In the genomic region with DNA sequence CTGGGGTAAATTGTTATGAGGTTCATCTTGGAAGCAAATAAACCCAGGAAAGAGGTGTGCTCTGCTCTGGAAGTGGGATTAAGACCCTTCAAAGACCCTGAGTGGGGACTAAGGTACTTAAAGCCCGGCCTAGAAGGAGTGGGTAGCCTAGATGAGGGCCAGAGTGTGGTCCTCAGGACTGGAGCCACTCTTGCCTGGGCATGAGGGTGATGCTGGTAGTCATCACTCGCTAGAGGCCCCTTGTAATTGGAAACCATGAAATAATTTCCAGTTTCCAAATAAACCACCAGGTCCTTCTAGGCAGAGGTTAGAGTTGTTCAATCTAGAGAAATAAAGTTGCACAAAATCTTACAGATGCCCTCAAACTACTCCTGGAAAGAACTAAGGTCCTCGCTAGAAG, we compare ENCODE assay signal across 19 cellular contexts. TPM values are rescaled to one million over a fixed set of nuclear protein-coding genes. Genes with fewer than 3 reads are reported as not detected.
A peak's percentile ranks its signal among the peaks of the same experiment; 100 is the strongest.
DNase-seq lines count a peak whose midpoint lies in the region; ATAC-seq and TF ChIP-seq lines count a peak whose summit lies in the region.
"Had no signal": no experiment of that assay in that cellular context is flagged by ENCODE, and none has a peak within 500 bp of the region (broad histone marks: within the 10 kb centered on the region; RNA-seq: fewer than 3 reads in every experiment).

No MANE protein-coding gene starts in this region.

- H2AFZ ChIP-seq in trophoblast cell (ENCODE audit: insufficient read depth, low read length, poor library complexity), result no peak overlapping the region

- peaks cover 3% of the 10 kb centered on the region for H3K79me2 ChIP-seq in trophoblast cell (ENCODE audit: control insufficient read depth, insufficient read depth, low read length, poor library complexity)

- H2BK5ac ChIP-seq in trophoblast cell (ENCODE audit: low read depth, low read length, poor library complexity), result no peak overlapping the region

- H3K27me3 ChIP-seq in esophagus squamous epithelium (no peaks in the 10 kb centered on the region), trophoblast cell (ENCODE audit: insufficient read depth, low read length) (no peaks in the 10 kb centered on the region), uterus (no peaks in the 10 kb centered on the region), spleen (replicated peaks in 1 of 7) (no peaks in the 10 kb centered on the region), upper lobe of left lung (no peaks in the 10 kb centered on the region)
- H3K27me3 ChIP-seq: SJCRH30 had no signal

- peak overlapping the region; percentile 66 for H3K14ac ChIP-seq in trophoblast cell (ENCODE audit: low read length)

- H3K9me3 ChIP-seq in esophagus squamous epithelium (no peaks in the 10 kb centered on the region), trophoblast cell (ENCODE audit: insufficient read depth, low read depth, low read length) (no peaks in the 10 kb centered on the region), uterus (no peaks in the 10 kb centered on the region), spleen (no peaks in the 10 kb centered on the region), upper lobe of left lung (no peaks in the 10 kb centered on the region)

- no peak overlapping the region for H3K4me2 ChIP-seq in trophoblast cell (ENCODE audit: low read length)

- H4K8ac ChIP-seq in trophoblast cell (ENCODE audit: low read depth, low read length), result no peak overlapping the region

- peak overlapping the region; percentile 11; the same call in 1 of the 2 replicates for H3K27ac ChIP-seq in VCaP
- peak overlapping the region in 3 of 4 donors; percentile 31 to 77 (median 66) for H3K27ac ChIP-seq in esophagus squamous epithelium
- H3K27ac ChIP-seq in trophoblast cell (ENCODE audit: low read depth, low read length), result no peak overlapping the region
- H3K27ac ChIP-seq in uterus, result peak overlapping the region; percentile 45 to 81
- H3K27ac ChIP-seq in spleen, result no peak overlapping the region
- H3K27ac ChIP-seq in upper lobe of left lung, result peak overlapping the region in 1 of 4 donors; percentile 93
- H3K27ac ChIP-seq: SJCRH30 had no signal

- H3K18ac ChIP-seq in trophoblast cell (ENCODE audit: low read length), result no peak overlapping the region

- H3K36me3 ChIP-seq in esophagus squamous epithelium, result no peaks in the 10 kb centered on the region
- no peaks in the 10 kb centered on the region for H3K36me3 ChIP-seq in trophoblast cell (ENCODE audit: control insufficient read depth in 1 of 2, insufficient read depth in 2 of 2, low read length in 2 of 2)
- H3K36me3 ChIP-seq in uterus, result no peaks in the 10 kb centered on the region
- H3K36me3 ChIP-seq in spleen, result no peaks in the 10 kb centered on the region
- H3K36me3 ChIP-seq in upper lobe of left lung, result no peaks in the 10 kb centered on the region
- H3K36me3 ChIP-seq: SJCRH30 had no signal

- peaks cover 5 to 53% (median 14%) of the 10 kb centered on the region in 3 donors for H3K4me1 ChIP-seq in esophagus squamous epithelium
- peaks cover 14 to 20% of the 10 kb centered on the region in 2 experiments for H3K4me1 ChIP-seq in trophoblast cell (ENCODE audit: control insufficient read depth in 1 of 2, insufficient read depth in 2 of 2, low read length in 2 of 2)
- peaks cover 5 to 11% of the 10 kb centered on the region in 2 donors for H3K4me1 ChIP-seq in uterus
- H3K4me1 ChIP-seq in spleen, result peaks cover 0 to 16% (median 8%) of the 10 kb centered on the region in 6 donors
- peaks cover 26 to 50% (median 34%) of the 10 kb centered on the region in 4 donors for H3K4me1 ChIP-seq in upper lobe of left lung

- H3K4me3 ChIP-seq in esophagus squamous epithelium (no peak overlapping the region), trophoblast cell (ENCODE audit: low read depth, low read length) (no peak overlapping the region), uterus (no peak overlapping the region), spleen (no peak overlapping the region), upper lobe of left lung (no peak overlapping the region)
- H3K4me3 ChIP-seq: GM12878, SJCRH30 had no signal

- H3K79me1 ChIP-seq in trophoblast cell (ENCODE audit: low read length), result peaks cover 29% of the 10 kb centered on the region

- peak overlapping the region; percentile 75 for H2BK120ac ChIP-seq in trophoblast cell (ENCODE audit: insufficient read depth, low read length, poor library complexity)

- intact Hi-C loops in esophagus squamous epithelium (cut with DNase I), result no loop called here
- intact Hi-C loops in uterus (cut with DNase I; ENCODE audit: low total_unique reads), result no loop called here
- intact Hi-C loops in spleen (cut with DNase I; ENCODE audit: low total_unique reads), result no loop called here

- no peak overlapping the region for H3K23ac ChIP-seq in trophoblast cell (ENCODE audit: low read length)

- 88 to 90% methylated on average over 3 of the region's 3 CpGs for WGBS in esophagus squamous epithelium, 2 donors
- WGBS in trophoblast cell (ENCODE audit: extremely low coverage, insufficient coverage, insufficient read length), result no CpG with 5 or more reads among the region's 3 CpGs
- WGBS in spleen, 5 donors, result 77 to 92% (median 85%) methylated on average over 3 of the region's 3 CpGs
- WGBS in upper lobe of left lung, 2 donors, result 91 to 94% methylated on average over 3 of the region's 3 CpGs

- no peak overlapping the region for H2AK5ac ChIP-seq in trophoblast cell (ENCODE audit: low read length)

- no peak overlapping the region for H4K91ac ChIP-seq in trophoblast cell (ENCODE audit: low read depth, low read length)

- H4K12ac ChIP-seq in trophoblast cell (ENCODE audit: low read depth, low read length), result no peak overlapping the region

- peak overlapping the region; percentile 92 for H2BK12ac ChIP-seq in trophoblast cell (ENCODE audit: low read length)

- no peak for ATAC-seq in upper lobe of left lung (ENCODE audit: low FRiP score in 2 of 2)
- ATAC-seq: GM12878 had no signal

- no peak for TF ChIP-seq EP300 in upper lobe of left lung (IDR thresholded peaks at IDR 0.05)

- no peak overlapping the region for H3K9ac ChIP-seq in trophoblast cell (ENCODE audit: low read length)

- peak overlapping the region; percentile 59 for H3K4ac ChIP-seq in trophoblast cell (ENCODE audit: low read depth, low read length)

- DNase-seq in esophagus squamous epithelium (lab: John Stamatoyannopoulos, UW), result no peak
- peak; percentile 56 to 68 for DNase-seq in trophoblast cell
- DNase-seq in uterus, result no peak
- no peak for DNase-seq in NCI-H187 treated with DMSO at 0.1 percent for 48 hours (lab: John Stamatoyannopoulos, UW)
- no peak for DNase-seq in spleen
- DNase-seq in upper lobe of left lung, result no peak
- DNase-seq: CD4-positive, CD25-positive, alpha-beta regulatory T cell; DMS 273 treated with DMSO at 0.1 percent for 48 hours; DND-41; H7; Karpas-422; NCI-H1694; NCI-H2107; NCI-H446 treated with DMSO at 0.1 percent for 48 hours; NCI-H526 treated with DMSO at 0.1 percent for 48 hours; OCI-M1; SJCRH30 had no signal

- TF ChIP-seq POLR2A in esophagus squamous epithelium (IDR thresholded peaks at IDR 0.05) (no peak), uterus (IDR thresholded peaks at IDR 0.05) (no peak), spleen (IDR thresholded peaks at IDR 0.05) (no peak), upper lobe of left lung (IDR thresholded peaks at IDR 0.05) (no peak)

- TF ChIP-seq CTCF in VCaP (conservative IDR thresholded peaks at IDR 0.05) (no peak), esophagus squamous epithelium (IDR thresholded peaks at IDR 0.05) (no peak), uterus (IDR thresholded peaks at IDR 0.05) (no peak), spleen (IDR thresholded peaks at IDR 0.05 in 8 of 11, conservative IDR thresholded peaks at IDR 0.05 in 3 of 11) (no peak), upper lobe of left lung (IDR thresholded peaks at IDR 0.05) (no peak)

RNA-seq across cellular contexts. Expression of a gene that starts 15.2 kb away (rescaled TPM):
- total RNA-seq in esophagus squamous epithelium, result 10 to 100 TPM; 23.3 to 52.8 (median 34.8) TPM
- 47.8 and 49.5 TPM in 2 replicates for polyA plus RNA-seq in trophoblast cell (2013)
- total RNA-seq in uterus, result 100 to 1,000 TPM in 2 of 4 donors, 10 to 100 TPM in 2; 70.9 to 163 (median 115) TPM
- total RNA-seq in spleen, result 100 to 1,000 TPM in 1 of 7 donors, 10 to 100 TPM in 6; 60.3 to 203 (median 81.5) TPM
- 10 to 100 TPM; 24.5 to 44.0 (median 33.2) TPM for polyA plus RNA-seq in spleen
- total RNA-seq in upper lobe of left lung, result 100 to 1,000 TPM in 4 of 6 donors, 10 to 100 TPM in 2; 47.4 to 269 (median 118) TPM

Comparison
In these comparisons a context has a peak if more than half of its experiments do, and no peak if none do; other contexts are left out.
1. H3K27ac ChIP-seq: peak in VCaP (single experiment), esophagus squamous epithelium (3 of 4) and uterus (2 of 2); none in trophoblast cell (single experiment) and spleen (0 of 8).
2. DNase-seq: peak in trophoblast cell (2 of 2); none in esophagus squamous epithelium (single experiment), uterus (0 of 2), NCI-H187 treated with DMSO at 0.1 percent for 48 hours (single experiment), spleen (single experiment) and upper lobe of left lung (0 of 2).